In genomic region chr11:67404515-67405195, GRCh38 we compare ENCODE assay signal across 10 cellular contexts. TPM values are rescaled to one million over a fixed set of nuclear protein-coding genes. Genes with fewer than 3 reads are reported as not detected.
A peak's percentile ranks its signal among the peaks of the same experiment; 100 is the strongest.
DNase-seq lines count a peak whose midpoint lies in the region; ATAC-seq and FAIRE-seq lines count a peak whose summit lies in the region.
"Had no signal": no experiment of that assay in that cellular context is flagged by ENCODE, and none has a peak within 500 bp of the region (broad histone marks: within the 10 kb centered on the region; RNA-seq: fewer than 3 reads in every experiment).

No MANE protein-coding gene starts in this region.

- H3K4me3 Mint-ChIP-seq in activated CD4-positive, alpha-beta T cell treated with anti-CD3 and anti-CD28 coated beads, Interleukin-2, amount 10 ng/mL, durations not matched to agents 24 days and 14 days: peak overlapping the region; percentile 90
- H3K4me3 Mint-ChIP-seq in stimulated activated naive CD8-positive, alpha-beta T cell treated with anti-CD3 and anti-CD28 coated beads, Interleukin-15, amount 100 ng/mL, for 72 hours: peak overlapping the region; percentile 95 to 98

- H3K9me3 Mint-ChIP-seq in activated CD4-positive, alpha-beta T cell treated with anti-CD3 and anti-CD28 coated beads, Interleukin-2, amount 10 ng/mL, durations not matched to agents 24 days and 14 days: no peaks in the 10 kb centered on the region
- no peaks in the 10 kb centered on the region for H3K9me3 Mint-ChIP-seq in stimulated activated naive CD8-positive, alpha-beta T cell treated with anti-CD3 and anti-CD28 coated beads, Interleukin-15, amount 100 ng/mL, for 72 hours

- H3K4me1 Mint-ChIP-seq in activated CD4-positive, alpha-beta T cell treated with anti-CD3 and anti-CD28 coated beads, Interleukin-2, amount 10 ng/mL, durations not matched to agents 24 days and 14 days: peaks cover 56% of the 10 kb centered on the region
- peaks cover 79% of the 10 kb centered on the region for H3K4me1 Mint-ChIP-seq in stimulated activated naive CD8-positive, alpha-beta T cell treated with anti-CD3 and anti-CD28 coated beads, Interleukin-15, amount 100 ng/mL, for 72 hours

- H3K4me1 ChIP-seq in esophagus (ENCODE audit: control insufficient read depth in 2 of 2, insufficient read depth in 2 of 2, low read length in 1 of 2): peaks cover 0 to 10% of the 10 kb centered on the region in 2 donors

- H3K27ac ChIP-seq in esophagus (ENCODE audit: low read depth in 2 of 2, low read length in 1 of 2): peak overlapping the region in 1 of 2 donors; percentile 15
- H3K27ac ChIP-seq: testis had no signal

- intact Hi-C loops in activated CD4-positive, alpha-beta T cell treated with anti-CD3 and anti-CD28 coated beads, Interleukin-2, amount 10 ng/mL, durations not matched to agents 24 days and 14 days (cut with micrococcal nuclease): loop anchor here (5.0 kb wide), 2 partner anchors 137 to 403 kb away; partner anchors contain the start of gene GRK2

- FAIRE-seq in GM19239 (lab: Jason Lieb, UNC): peak; percentile 68

- no peaks in the 10 kb centered on the region for H3K27me3 Mint-ChIP-seq in activated CD4-positive, alpha-beta T cell treated with anti-CD3 and anti-CD28 coated beads, Interleukin-2, amount 10 ng/mL, durations not matched to agents 24 days and 14 days
- no peaks in the 10 kb centered on the region for H3K27me3 Mint-ChIP-seq in stimulated activated naive CD8-positive, alpha-beta T cell treated with anti-CD3 and anti-CD28 coated beads, Interleukin-15, amount 100 ng/mL, for 72 hours

- peaks cover 37% of the 10 kb centered on the region for H3K36me3 Mint-ChIP-seq in activated CD4-positive, alpha-beta T cell treated with anti-CD3 and anti-CD28 coated beads, Interleukin-2, amount 10 ng/mL, durations not matched to agents 24 days and 14 days (ENCODE audit: low read depth)

- no peak for ATAC-seq in stimulated activated naive CD8-positive, alpha-beta T cell treated with anti-CD3 and anti-CD28 coated beads, Interleukin-15, amount 100 ng/mL, for 72 hours

- DNase-seq in GM19239 (ENCODE audit: insufficient read length, low spot score): no peak
- DNase-seq in activated CD4-positive, alpha-beta T cell treated with anti-CD3 and anti-CD28 coated beads, Interleukin-2, amount 10 ng/mL, durations not matched to agents 24 days and 14 days: peak; percentile 85
- peak; percentile 40 to 58 for DNase-seq in stimulated activated naive CD8-positive, alpha-beta T cell treated with anti-CD3 and anti-CD28 coated beads, Interleukin-15, amount 100 ng/mL, for 72 hours
- no peak for DNase-seq in NOMO-1 (lab: John Stamatoyannopoulos, UW; ENCODE audit: unreplicated experiment in 2 of 2)
- no peak for DNase-seq in kidney tubule cell (ENCODE audit: low spot score)
- DNase-seq in globus pallidus (ENCODE audit: low spot score): no peak
- DNase-seq: testis had no signal

- H3K27ac Mint-ChIP-seq in activated CD4-positive, alpha-beta T cell treated with anti-CD3 and anti-CD28 coated beads, Interleukin-2, amount 10 ng/mL, durations not matched to agents 24 days and 14 days: peak overlapping the region; percentile 86
- peak overlapping the region; percentile 23 to 91 for H3K27ac Mint-ChIP-seq in stimulated activated naive CD8-positive, alpha-beta T cell treated with anti-CD3 and anti-CD28 coated beads, Interleukin-15, amount 100 ng/mL, for 72 hours

- peaks cover 0 to 4% of the 10 kb centered on the region in 2 donors for H3K36me3 ChIP-seq in esophagus (ENCODE audit: control insufficient read depth in 2 of 2, insufficient read depth in 2 of 2, low read length in 1 of 2)

- H3K4me3 ChIP-seq in esophagus (ENCODE audit: low read depth in 1 of 2, low read length in 2 of 2): peak overlapping the region; percentile 28 to 39
- H3K4me3 ChIP-seq: testis had no signal

- H3K27me3 ChIP-seq in esophagus (ENCODE audit: control insufficient read depth in 1 of 2, insufficient read depth in 2 of 2, low read length in 2 of 2): no peaks in the 10 kb centered on the region
- H3K27me3 ChIP-seq: testis had no signal

- WGBS in esophagus, 2 donors: 54 to 56% methylated on average over 12 to 13 of the region's 13 CpGs

- no peaks in the 10 kb centered on the region for H3K9me3 ChIP-seq in esophagus (ENCODE audit: control insufficient read depth in 2 of 2, insufficient read depth in 1 of 2, low read depth in 1 of 2, low read length in 1 of 2)
- H3K9me3 ChIP-seq: testis had no signal

RNA-seq across cellular contexts. Expression of gene TBC1D10C, which starts 0.8 kb away (rescaled TPM):
- total RNA-seq in activated CD4-positive, alpha-beta T cell treated with anti-CD3 and anti-CD28 coated beads, Interleukin-2, amount 10 ng/mL, durations not matched to agents 24 days and 14 days: 115 and 119 TPM in 2 replicates
- polyA plus RNA-seq in esophagus: 1 to 10 TPM; 3.9 to 6.2 TPM
- total RNA-seq: H4, renal cortical epithelial cell had no signal

RNA-seq across cellular contexts. Expression of gene PPP1CA, which starts 3.0 kb away (rescaled TPM):
- total RNA-seq in activated CD4-positive, alpha-beta T cell treated with anti-CD3 and anti-CD28 coated beads, Interleukin-2, amount 10 ng/mL, durations not matched to agents 24 days and 14 days: 251 and 252 TPM in 2 replicates
- 100 to 1,000 TPM; 105 to 149 TPM for polyA plus RNA-seq in esophagus

RNA-seq across cellular contexts. Expression of gene CARNS1, which starts 10.8 kb away (rescaled TPM):
- 0.77 and 0.83 TPM in 2 replicates for total RNA-seq in activated CD4-positive, alpha-beta T cell treated with anti-CD3 and anti-CD28 coated beads, Interleukin-2, amount 10 ng/mL, durations not matched to agents 24 days and 14 days
- polyA plus RNA-seq in esophagus: under 1 TPM; 0.21 to 0.29 TPM
- total RNA-seq: H4 had no signal

RNA-seq across cellular contexts. Expression of gene RAD9A, which starts 12.9 kb away (rescaled TPM):
- 31.6 and 34.3 TPM in 2 replicates for total RNA-seq in activated CD4-positive, alpha-beta T cell treated with anti-CD3 and anti-CD28 coated beads, Interleukin-2, amount 10 ng/mL, durations not matched to agents 24 days and 14 days
- polyA plus RNA-seq in esophagus: 10 to 100 TPM; 17.5 to 26.2 TPM

RNA-seq across cellular contexts. Expression of gene RPS6KB2, which starts 23.6 kb away (rescaled TPM):
- total RNA-seq in activated CD4-positive, alpha-beta T cell treated with anti-CD3 and anti-CD28 coated beads, Interleukin-2, amount 10 ng/mL, durations not matched to agents 24 days and 14 days: 79.3 and 83.1 TPM in 2 replicates
- polyA plus RNA-seq in esophagus: 10 to 100 TPM; 79.6 to 85.9 TPM

Comparison
In these comparisons a context has a peak if more than half of its experiments do, and no peak if none do; other contexts are left out.
1. DNase-seq: peak in activated CD4-positive, alpha-beta T cell treated with anti-CD3 and anti-CD28 coated beads, Interleukin-2, amount 10 ng/mL, durations not matched to agents 24 days and 14 days (single experiment) and stimulated activated naive CD8-positive, alpha-beta T cell treated with anti-CD3 and anti-CD28 coated beads, Interleukin-15, amount 100 ng/mL, for 72 hours (2 of 2); none in GM19239 (single experiment), NOMO-1 (0 of 2), kidney tubule cell (single experiment) and globus pallidus (single experiment).